In genomic region chr5:155529366-155529765, GRCh38 we compare ENCODE assay signal across 30 cellular contexts.
DNase-seq lines count a peak whose midpoint lies in the region; ATAC-seq, FAIRE-seq and TF ChIP-seq lines count a peak whose summit lies in the region.
"Had no signal": no experiment of that assay in that cellular context is flagged by ENCODE, and none has a peak within 500 bp of the region (broad histone marks: within the 10 kb centered on the region; RNA-seq: fewer than 3 reads in every experiment).

No MANE protein-coding gene starts in this region.

- no peak overlapping the region for H3K27ac Mint-ChIP-seq in T-cell
- H3K27ac Mint-ChIP-seq: activated B cell treated with CpG ODN at 0.5 μM for 24 hours; activated naive CD4-positive, alpha-beta T cell treated with anti-CD3 and anti-CD28 coated beads, Interleukin-2, amount 50 U/mL, for 24 hours; activated T-helper 17 cell treated with anti-CD3 and anti-CD28 coated beads, Interleukin-2, amount 50 U/mL, for 72 hours; immature natural killer cell; naive B cell had no signal

- WGBS in testis, 2 donors = 77 to 85% methylated on average over 3 of the region's 3 CpGs

- no peaks in the 10 kb centered on the region for H3K4me1 Mint-ChIP-seq in T-cell
- H3K4me1 Mint-ChIP-seq: activated B cell treated with CpG ODN at 0.5 μM for 24 hours; activated naive CD4-positive, alpha-beta T cell treated with anti-CD3 and anti-CD28 coated beads, Interleukin-2, amount 50 U/mL, for 24 hours; activated T-helper 17 cell treated with anti-CD3 and anti-CD28 coated beads, Interleukin-2, amount 50 U/mL, for 72 hours; immature natural killer cell; naive B cell had no signal

- FAIRE-seq in bronchial epithelial cell (lab: Jason Lieb, UNC) (no peak), keratinocyte (lab: Jason Lieb, UNC) (no peak)
- FAIRE-seq: GM19239 had no signal

- H3K9me3 ChIP-seq in keratinocyte (ENCODE audit: control insufficient read depth, low read depth, low read length) (no peaks in the 10 kb centered on the region), testis (no peaks in the 10 kb centered on the region)
- H3K9me3 ChIP-seq: gastrocnemius medialis, left lung, vagina had no signal

- dilution Hi-C loops in keratinocyte (cut with MboI; ENCODE audit: extremely low pct_ligation_motif_present, low sequenced_read_pairs) = no loop called here

- no peaks in the 10 kb centered on the region for H3K36me3 Mint-ChIP-seq in T-cell
- H3K36me3 Mint-ChIP-seq: activated naive CD4-positive, alpha-beta T cell treated with anti-CD3 and anti-CD28 coated beads, Interleukin-2, amount 50 U/mL, for 24 hours; immature natural killer cell; naive B cell had no signal

- TF ChIP-seq POLR2A in testis (IDR thresholded peaks at IDR 0.05) = no peak

- no peak overlapping the region for H2AFZ ChIP-seq in keratinocyte (ENCODE audit: control insufficient read depth, low read length)

- peak overlapping the region; percentile 36 for H3K4me2 ChIP-seq in keratinocyte (ENCODE audit: control insufficient read depth, extremely low read depth, insufficient read depth, low read depth, low read length)
- H3K4me2 ChIP-seq: smooth muscle cell had no signal

- no peak overlapping the region for H3K4me3 Mint-ChIP-seq in T-cell
- H3K4me3 Mint-ChIP-seq: activated B cell treated with CpG ODN at 0.5 μM for 24 hours; activated naive CD4-positive, alpha-beta T cell treated with anti-CD3 and anti-CD28 coated beads, Interleukin-2, amount 50 U/mL, for 24 hours; activated T-helper 17 cell treated with anti-CD3 and anti-CD28 coated beads, Interleukin-2, amount 50 U/mL, for 72 hours; H9; immature natural killer cell; naive B cell had no signal

- H3K27me3 ChIP-seq in bronchial epithelial cell (ENCODE audit: control insufficient read depth, insufficient read depth, low read length) (no peaks in the 10 kb centered on the region), keratinocyte (ENCODE audit: control insufficient read depth, extremely low read depth, insufficient read depth, low read length) (no peaks in the 10 kb centered on the region), testis (no peaks in the 10 kb centered on the region)
- H3K27me3 ChIP-seq: gastrocnemius medialis, left lung, vagina had no signal

- H3K27ac ChIP-seq in keratinocyte (ENCODE audit: control insufficient read depth, insufficient read depth, low read length) = peak overlapping the region; percentile 80
- no peak overlapping the region for H3K27ac ChIP-seq in testis
- H3K27ac ChIP-seq: C4-2B, gastrocnemius medialis, left lung, vagina had no signal

- no peaks in the 10 kb centered on the region for H3K9me3 Mint-ChIP-seq in T-cell
- H3K9me3 Mint-ChIP-seq: activated B cell treated with CpG ODN at 0.5 μM for 24 hours; activated naive CD4-positive, alpha-beta T cell treated with anti-CD3 and anti-CD28 coated beads, Interleukin-2, amount 50 U/mL, for 24 hours; H9; immature natural killer cell had no signal

- no peak for TF ChIP-seq CTCF in bronchial epithelial cell (IDR thresholded peaks at IDR 0.05; ENCODE audit: insufficient read depth, low read length, severe bottlenecking)
- no peak for TF ChIP-seq CTCF in keratinocyte (optimal IDR thresholded peaks at IDR 0.05 in 1 of 3, IDR thresholded peaks at IDR 0.05 in 1 of 3, conservative IDR thresholded peaks at IDR 0.05 in 1 of 3; ENCODE audit: extremely low read depth in 1 of 3, insufficient read depth in 2 of 3, low read length in 3 of 3)
- TF ChIP-seq CTCF in testis (IDR thresholded peaks at IDR 0.05) = no peak

- H3K4me3 ChIP-seq in bronchial epithelial cell (ENCODE audit: low read depth, low read length) = no peak overlapping the region
- no peak overlapping the region for H3K4me3 ChIP-seq in keratinocyte (ENCODE audit: control insufficient read depth in 2 of 3, extremely low read depth in 1 of 3, insufficient read depth in 2 of 3, low read depth in 1 of 3, low read length in 3 of 3)
- no peak overlapping the region for H3K4me3 ChIP-seq in testis
- H3K4me3 ChIP-seq: gastrocnemius medialis, left lung, smooth muscle cell, vagina had no signal

- peaks cover 0 to 2% of the 10 kb centered on the region in 2 donors for H3K27me3 Mint-ChIP-seq in T-cell
- H3K27me3 Mint-ChIP-seq: activated B cell treated with CpG ODN at 0.5 μM for 24 hours; activated naive CD4-positive, alpha-beta T cell treated with anti-CD3 and anti-CD28 coated beads, Interleukin-2, amount 50 U/mL, for 24 hours had no signal

- H3K9me1 ChIP-seq in keratinocyte (ENCODE audit: control insufficient read depth, extremely low read depth, insufficient read depth, low read length) = no peaks in the 10 kb centered on the region

- no peaks in the 10 kb centered on the region for H3K79me2 ChIP-seq in keratinocyte (ENCODE audit: control insufficient read depth, insufficient read depth, low read length)

- ATAC-seq in T-cell (replicated peaks in 1 of 4) (no peak), HG03135 (IDR thresholded peaks at IDR 0.05; ENCODE audit: unreplicated experiment) (no peak)
- ATAC-seq: activated T-helper 17 cell treated with anti-CD3 and anti-CD28 coated beads, Interleukin-2, amount 50 U/mL, for 72 hours; gastrocnemius medialis; left lung had no signal

- H4K20me1 ChIP-seq in keratinocyte (ENCODE audit: control insufficient read depth, extremely low read depth, insufficient read depth, low read length) = no peaks in the 10 kb centered on the region

- CTCF ChIA-PET in T-cell (lab: Charles Lee) = no interaction called here

- intact Hi-C loops in testis (cut with DNase I; ENCODE audit: low total_unique reads) = no loop called here

- peaks cover 46% of the 10 kb centered on the region for H3K4me1 ChIP-seq in keratinocyte (ENCODE audit: control insufficient read depth, extremely low read depth, insufficient read depth, low read length)
- H3K4me1 ChIP-seq in testis = no peaks in the 10 kb centered on the region
- H3K4me1 ChIP-seq: gastrocnemius medialis, left lung, vagina had no signal

- no peak overlapping the region for H3K9ac ChIP-seq in keratinocyte (ENCODE audit: control insufficient read depth, extremely low read depth, insufficient read depth, low read length)

- H3K36me3 ChIP-seq in bronchial epithelial cell (ENCODE audit: control insufficient read depth, insufficient read depth, low read length) = no peaks in the 10 kb centered on the region
- no peaks in the 10 kb centered on the region for H3K36me3 ChIP-seq in keratinocyte (ENCODE audit: control insufficient read depth in 2 of 2, extremely low read depth in 1 of 2, insufficient read depth in 2 of 2, low read length in 2 of 2)
- H3K36me3 ChIP-seq in testis (ENCODE audit: low read depth, missing control alignments) = no peaks in the 10 kb centered on the region
- H3K36me3 ChIP-seq: gastrocnemius medialis, left lung, vagina had no signal

- peak; percentile 72 for DNase-seq in DMS 273 treated with DMSO at 0.1 percent for 48 hours (lab: John Stamatoyannopoulos, UW)
- peak; percentile 3 for DNase-seq in RPMI7951 (ENCODE audit: low read depth)
- DNase-seq in bronchial epithelial cell (ENCODE audit: low read depth) = peak; percentile 58
- peak; percentile 97 for DNase-seq in keratinocyte (ENCODE audit: low read depth, low spot score)
- DNase-seq in T-cell = no peak
- no peak for DNase-seq in cerebellar cortex (ENCODE audit: low spot score)
- DNase-seq in testis = no peak
- DNase-seq: activated B cell treated with CpG ODN at 0.5 μM for 24 hours; activated CD8-positive, alpha-beta memory T cell treated with anti-CD3 and anti-CD28 coated beads, Interleukin-2, amount 50 U/mL, for 48 hours; anterior cingulate cortex; central memory CD4-positive, alpha-beta T cell; gastrocnemius medialis; H9; hippocampal formation; immature natural killer cell; left lung; naive B cell; NCI-H1092; NCI-H1930; NCI-H510A; occipital lobe; RPMI8226; stimulated activated CD4-positive, alpha-beta T cell treated with anti-CD3 and anti-CD28 coated beads, Interleukin-2, amount 100 ng/mL, for 24 hours had no signal

- POLR2A ChIA-PET in T-cell (lab: Charles Lee) = no interaction called here

Comparison
In these comparisons a context has a peak if more than half of its experiments do, and no peak if none do; other contexts are left out.
1. DNase-seq: peak in DMS 273 treated with DMSO at 0.1 percent for 48 hours (single experiment), RPMI7951 (single experiment), bronchial epithelial cell (single experiment) and keratinocyte (single experiment); none in T-cell (0 of 34), cerebellar cortex (single experiment) and testis (single experiment).